In the genomic region with DNA sequence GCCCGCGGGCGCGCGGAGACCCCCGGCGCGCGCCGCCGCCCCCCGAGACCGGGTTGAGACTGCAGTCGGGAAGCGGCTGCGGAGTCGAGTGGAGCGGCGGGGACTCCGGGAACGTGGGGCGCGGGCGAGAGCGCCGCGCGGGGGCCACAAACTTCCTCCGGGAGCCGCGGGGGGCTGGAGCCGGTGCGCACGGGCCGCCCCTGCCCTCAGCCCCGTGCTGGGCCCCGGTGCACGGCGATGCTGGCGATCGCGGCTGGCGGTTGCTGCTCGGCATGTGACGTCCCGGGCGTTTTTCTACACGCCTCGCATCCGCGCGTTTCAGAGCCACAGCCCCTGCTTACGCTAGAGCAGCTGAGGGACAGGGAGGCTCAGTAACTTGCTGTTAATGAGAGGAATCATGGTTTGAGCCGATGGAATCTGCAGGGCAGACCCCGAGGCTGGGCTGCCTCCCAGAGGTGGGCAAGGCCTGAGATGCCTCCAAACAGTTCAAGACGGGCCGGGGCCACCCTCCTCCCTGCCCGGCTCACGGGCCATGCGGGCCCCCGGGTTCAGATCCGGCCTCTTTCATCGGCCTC, we compare ENCODE assay signal across 9 cellular contexts. TPM values are rescaled to one million over a fixed set of nuclear protein-coding genes. Genes with fewer than 3 reads are reported as not detected.
DNase-seq lines count a peak whose midpoint lies in the region; ATAC-seq, FAIRE-seq and TF ChIP-seq lines count a peak whose summit lies in the region.
"Had no signal": no experiment of that assay in that cellular context is flagged by ENCODE, and none has a peak within 500 bp of the region (broad histone marks: within the 10 kb centered on the region; RNA-seq: fewer than 3 reads in every experiment).

No MANE protein-coding gene starts in this region.

- dilution Hi-C loops in keratinocyte (cut with MboI; ENCODE audit: extremely low pct_ligation_motif_present, low sequenced_read_pairs): no loop called here

- H3K9me1 ChIP-seq in keratinocyte (ENCODE audit: control insufficient read depth, extremely low read depth, insufficient read depth, low read length): peaks cover 16% of the 10 kb centered on the region

- DNase-seq in SK-N-SH (no peak), GM12878 (ENCODE audit: low read depth, low spot score) (no peak), keratinocyte (ENCODE audit: low read depth, low spot score) (no peak), NCI-H1105 treated with DMSO at 0.1 percent for 48 hours (lab: John Stamatoyannopoulos, UW) (no peak), NCI-H1694 treated with DMSO at 0.1 percent for 48 hours (lab: John Stamatoyannopoulos, UW) (no peak)
- peak; percentile 51 to 54 for DNase-seq in stimulated activated CD4-positive, alpha-beta T cell treated with anti-CD3 and anti-CD28 coated beads, Interleukin-2, amount 100 ng/mL, for 24 hours

- no peaks in the 10 kb centered on the region for H3F3A ChIP-seq in SK-N-SH (replicated peaks; ENCODE audit: insufficient read depth)

- H3K36me3 ChIP-seq in SK-N-SH (replicated peaks in 1 of 2; ENCODE audit: control insufficient read depth in 1 of 2, insufficient read depth in 2 of 2, low read length in 1 of 2) (no peaks in the 10 kb centered on the region), GM12878 (ENCODE audit: control insufficient read depth in 2 of 2, insufficient read depth in 2 of 2, low read length in 1 of 2) (no peaks in the 10 kb centered on the region), keratinocyte (ENCODE audit: control insufficient read depth in 2 of 2, extremely low read depth in 1 of 2, insufficient read depth in 2 of 2, low read length in 2 of 2) (no peaks in the 10 kb centered on the region)

- peak overlapping the region; percentile 70 to 79 for H3K4me3 ChIP-seq in SK-N-SH (ENCODE audit: low read depth in 2 of 2, low read length in 1 of 2)
- peak overlapping the region; percentile 73 for H3K4me3 ChIP-seq in GM12878
- H3K4me3 ChIP-seq in keratinocyte (ENCODE audit: control insufficient read depth in 2 of 3, extremely low read depth in 1 of 3, insufficient read depth in 2 of 3, low read depth in 1 of 3, low read length in 3 of 3): peak overlapping the region; percentile 52 to 86 (median 84)

- no TSS peak for BruUV-seq in GM12878 (replicated peaks; lab: Mats Ljungman, UMichigan)

- WGBS in SK-N-SH (ENCODE audit: low lambda C conversion rate): 0% methylated on average over 1 of the region's 63 CpGs
- under 1% methylated on average over 43 of the region's 63 CpGs for WGBS in GM12878 (ENCODE audit: insufficient coverage, insufficient replicate concordance, low lambda C conversion rate, missing lambda C conversion rate)

- CTCF ChIA-PET in SK-N-SH (lab: Yijun Ruan, JAX): interaction anchor here (0.6 to 7.0 kb wide), 14 partner anchors 10 to 1129 kb away, joined by 3 to 51 read pairs (median 4); no protein-coding TSS in a partner anchor
- CTCF ChIA-PET in GM12878 (lab: Yijun Ruan, JAX): interaction anchor here (0.6 to 4.9 kb wide), 15 partner anchors 13 to 353 kb away, joined by 3 to 37 read pairs (median 4); no protein-coding TSS in a partner anchor

- no peak for TF ChIP-seq POLR2A in GM12878 (IDR thresholded peaks at IDR 0.05; ENCODE audit: low read depth, low read length)

- peak; percentile 19 for ATAC-seq in GM18861 (IDR thresholded peaks at IDR 0.05; ENCODE audit: unreplicated experiment)
- ATAC-seq in HG02970 (IDR thresholded peaks at IDR 0.05; ENCODE audit: low FRiP score, unreplicated experiment): peak; percentile 9
- ATAC-seq in GM12878: peak; percentile 8

- TF ChIP-seq RAD21 in SK-N-SH (IDR thresholded peaks at IDR 0.05; ENCODE audit: low read length) (no peak), GM12878 (IDR thresholded peaks at IDR 0.05; ENCODE audit: insufficient read depth, low read depth, low read length) (no peak)

- H3K27me3 ChIP-seq in SK-N-SH (ENCODE audit: insufficient read depth): no peaks in the 10 kb centered on the region
- H3K27me3 ChIP-seq in GM12878 (replicated peaks in 1 of 2; ENCODE audit: control insufficient read depth in 2 of 2, insufficient read depth in 2 of 2, low read length in 1 of 2): no peaks in the 10 kb centered on the region
- no peaks in the 10 kb centered on the region for H3K27me3 ChIP-seq in keratinocyte (ENCODE audit: control insufficient read depth, extremely low read depth, insufficient read depth, low read length)

- POLR2A ChIA-PET in SK-N-SH (lab: Yijun Ruan, JAX) (interaction anchor here (1.0 to 2.7 kb wide), 3 partner anchors 15 to 50 kb away, joined by 3 to 8 read pairs (median 3); a partner anchor contains a TSS), GM12878 (lab: Charles Lee) (interaction anchor here (0.6 to 1.6 kb wide), 5 partner anchors 39 to 198 kb away, joined by 3 to 8 read pairs (median 5); a partner anchor contains a TSS)

- intact Hi-C loops in GM12878 (cut with micrococcal nuclease; ENCODE audit: unreplicated experiment): loop anchor here (2.0 kb wide), 1 partner anchor 64 kb away; no protein-coding TSS in a partner anchor

- TF ChIP-seq EP300 in SK-N-SH (IDR thresholded peaks at IDR 0.05; ENCODE audit: borderline replicate concordance in 1 of 2, low read depth in 1 of 2, low read length in 1 of 2): no peak
- TF ChIP-seq EP300 in GM12878 (IDR thresholded peaks at IDR 0.05; ENCODE audit: borderline replicate concordance in 1 of 2, control insufficient read depth in 1 of 2, low read depth in 2 of 2, low read length in 2 of 2): no peak

- H3K4me1 ChIP-seq in SK-N-SH (ENCODE audit: control insufficient read depth in 1 of 2, insufficient read depth in 2 of 2, low read depth in 1 of 2, low read length in 1 of 2) (peaks cover 26 to 48% of the 10 kb centered on the region in 2 experiments; a peak in 3 of 4 replicates), GM12878 (ENCODE audit: control insufficient read depth, insufficient read depth, low read length) (peaks cover 28% of the 10 kb centered on the region), keratinocyte (ENCODE audit: control insufficient read depth, extremely low read depth, insufficient read depth, low read length) (peaks cover 28% of the 10 kb centered on the region)

- RAD21 ChIA-PET in GM12878 (lab: Charles Lee; ENCODE audit: unreplicated experiment): interaction anchor here (1.0 to 2.9 kb wide), 6 partner anchors 26 to 279 kb away, joined by 4 to 13 read pairs (median 6); no protein-coding TSS in a partner anchor

- in situ Hi-C loops in GM12878 (cut with MboI): no loop called here

- peaks cover 32% of the 10 kb centered on the region; the same call in 1 of the 2 replicates for H4K20me1 ChIP-seq in SK-N-SH (ENCODE audit: insufficient read depth)
- H4K20me1 ChIP-seq in GM12878 (ENCODE audit: control insufficient read depth, insufficient read depth): peaks cover 3% of the 10 kb centered on the region; the same call in 1 of the 2 replicates
- peaks cover 10% of the 10 kb centered on the region for H4K20me1 ChIP-seq in keratinocyte (ENCODE audit: control insufficient read depth, extremely low read depth, insufficient read depth, low read length)

- H3K9ac ChIP-seq in SK-N-SH (peak overlapping the region; percentile 68; the same call in 1 of the 2 replicates), GM12878 (ENCODE audit: control insufficient read depth, insufficient read depth, low read length) (peak overlapping the region; percentile 81), keratinocyte (ENCODE audit: control insufficient read depth, extremely low read depth, insufficient read depth, low read length) (peak overlapping the region; percentile 83)

- peak; percentile 66 for FAIRE-seq in GM12878 (lab: Jason Lieb, UNC)
- FAIRE-seq in keratinocyte (lab: Jason Lieb, UNC): no peak
- FAIRE-seq: colon had no signal

- no peaks in the 10 kb centered on the region for H3K9me2 ChIP-seq in SK-N-SH

- H3K9me3 ChIP-seq in SK-N-SH: no peaks in the 10 kb centered on the region
- H3K9me3 ChIP-seq in GM12878 (replicated peaks; ENCODE audit: control insufficient read depth, insufficient read depth, low read length): no peaks in the 10 kb centered on the region
- H3K9me3 ChIP-seq in keratinocyte (ENCODE audit: control insufficient read depth, low read depth, low read length): no peaks in the 10 kb centered on the region

- H3K27ac ChIP-seq in SK-N-SH (ENCODE audit: low read depth in 2 of 2, low read length in 1 of 2) (peak overlapping the region; percentile 26 to 93), GM12878 (ENCODE audit: control insufficient read depth, insufficient read depth) (peak overlapping the region; percentile 67), keratinocyte (ENCODE audit: control insufficient read depth, insufficient read depth, low read length) (peak overlapping the region; percentile 61)

- peak overlapping the region; percentile 90 for H3K4me2 ChIP-seq in SK-N-SH
- peak overlapping the region; percentile 95 for H3K4me2 ChIP-seq in GM12878 (ENCODE audit: control insufficient read depth, insufficient read depth)
- peak overlapping the region; percentile 94 for H3K4me2 ChIP-seq in keratinocyte (ENCODE audit: control insufficient read depth, extremely low read depth, insufficient read depth, low read depth, low read length)

- no peak for TF ChIP-seq CTCF in SK-N-SH (IDR thresholded peaks at IDR 0.05)
- no peak for TF ChIP-seq CTCF in GM12878 (IDR thresholded peaks at IDR 0.05 in 2 of 3, conservative IDR thresholded peaks at IDR 0.05 in 1 of 3; ENCODE audit: control insufficient read depth in 2 of 3, extremely low read depth in 1 of 3, insufficient read depth in 1 of 3, low read depth in 3 of 3, low read length in 3 of 3)
- TF ChIP-seq CTCF in keratinocyte (optimal IDR thresholded peaks at IDR 0.05 in 1 of 3, IDR thresholded peaks at IDR 0.05 in 1 of 3, conservative IDR thresholded peaks at IDR 0.05 in 1 of 3; ENCODE audit: extremely low read depth in 1 of 3, insufficient read depth in 2 of 3, low read length in 3 of 3): no peak

- H3K79me2 ChIP-seq in SK-N-SH (ENCODE audit: insufficient read depth) (peaks cover 49% of the 10 kb centered on the region), GM12878 (ENCODE audit: control insufficient read depth, insufficient read depth, low read length) (peaks cover 50% of the 10 kb centered on the region), keratinocyte (ENCODE audit: control insufficient read depth, insufficient read depth, low read length) (peaks cover 50% of the 10 kb centered on the region)

- H2AFZ ChIP-seq in SK-N-SH (ENCODE audit: low read depth) (no peak overlapping the region), GM12878 (ENCODE audit: control insufficient read depth, low read depth, low read length) (peak overlapping the region; percentile 59), keratinocyte (ENCODE audit: control insufficient read depth, low read length) (peak overlapping the region; percentile 42)

- SMC1A ChIA-PET in GM12878 (lab: Charles Lee; ENCODE audit: uncharacterized antibody, unreplicated experiment): interaction anchor here (0.8 to 1.5 kb wide), 7 partner anchors 32 to 509 kb away, joined by 3 to 5 read pairs (median 3); no protein-coding TSS in a partner anchor

RNA-seq across cellular contexts. Expression of a gene that starts 0.5 kb away (rescaled TPM):
- polyA plus RNA-seq in SK-N-SH (2012; rRNA removed) (3.0 and 8.2 TPM in 2 replicates), GM12878 (2011; rRNA removed) (0.78 and 1.9 TPM in 2 replicates), GM12878 (2014; fragmentation: Illumina TruSeq; extraction: Trizol) (1.6 and 3.7 TPM in 2 replicates), GM12878 (2014; fragmentation: Nextera tagmentation; extraction: Ambion mirVana) (under 1 TPM; 0.13 to 0.33 TPM), GM12878 (2014; rRNA removed) (11.3 and 12.5 TPM in 2 replicates), GM12878 (2016; fragmentation: Nextera tagmentation; extraction: Ambion mirVana) (10 to 100 TPM; 13.0 to 17.8 TPM), keratinocyte (1.1 to 5.0 TPM (median 1.5 TPM) in 3 replicates)
- 2.7 and 5.1 TPM in 2 replicates for polyA plus RNA-seq in SK-N-SH (2012; cell fraction: cytosol; rRNA removed)
- polyA plus RNA-seq in SK-N-SH (2012; cell fraction: nucleus; rRNA removed): 17.3 and 19.4 TPM in 2 replicates
- 28.8 and 32.8 TPM in 2 replicates for total RNA-seq in GM12878 (2013; cell fraction: nucleolus; rRNA removed)
- total RNA-seq in GM12878 (2014; rRNA removed) (6.9 and 8.4 TPM in 2 replicates), GM12878 (2014; rRNA removed; fragmentation: Illumina TruSeq; extraction: Trizol) (2.8 and 2.9 TPM in 2 replicates), GM12878 (2021) (24.5 and 26.6 TPM in 2 replicates)
- 3.0 TPM for polyA plus RNA-seq in GM12878 (2011; ENCODE audit: low read depth)
- polyA plus RNA-seq in GM12878 (2011; cell fraction: cytosol; rRNA removed): 2.9 and 3.3 TPM in 2 replicates
- polyA plus RNA-seq in GM12878 (2011; cell fraction: nucleus; rRNA removed): 18.5 and 27.8 TPM in 2 replicates
- polyA plus RNA-seq in GM12878 (2012): 7.9 and 8.5 TPM in 2 replicates
- polyA minus RNA-seq in GM12878 (2011; rRNA and poly(A)+ RNA removed): 3.7 and 7.5 TPM in 2 replicates
- 6.1 and 8.2 TPM in 2 replicates for polyA minus RNA-seq in GM12878 (2011; cell fraction: cytosol; rRNA and poly(A)+ RNA removed)
- 10.6 and 23.4 TPM in 2 replicates for polyA minus RNA-seq in GM12878 (2011; cell fraction: nucleus; rRNA and poly(A)+ RNA removed)
- 0.94 TPM for polyA plus RNA-seq in keratinocyte (2011; ENCODE audit: low read depth)
- polyA plus RNA-seq in keratinocyte (2011; cell fraction: cytosol; rRNA removed): 1.3 and 2.8 TPM in 2 replicates
- polyA plus RNA-seq in keratinocyte (2011; cell fraction: nucleus; rRNA removed): 6.2 and 7.6 TPM in 2 replicates
- 3.1 and 8.1 TPM in 2 replicates for polyA plus RNA-seq in keratinocyte (2012; ENCODE audit: low replicate concordance)
- 2.6 to 13.8 TPM (median 2.8 TPM) in 3 replicates for polyA minus RNA-seq in keratinocyte
- 6.3 TPM for polyA minus RNA-seq in keratinocyte (2011; cell fraction: cytosol; rRNA and poly(A)+ RNA removed)
- polyA minus RNA-seq in keratinocyte (2011; cell fraction: nucleus; rRNA and poly(A)+ RNA removed): 6.0 and 7.3 TPM in 2 replicates

RNA-seq across cellular contexts. Expression of a gene that starts 50.0 kb away (rescaled TPM):
- polyA plus RNA-seq in SK-N-SH (2012; rRNA removed) (4.8 and 5.0 TPM in 2 replicates), GM12878 (2011; rRNA removed) (7.0 and 8.5 TPM in 2 replicates), GM12878 (2014; fragmentation: Illumina TruSeq; extraction: Trizol) (7.2 and 8.2 TPM in 2 replicates), GM12878 (2014; fragmentation: Nextera tagmentation; extraction: Ambion mirVana) (1 to 10 TPM; 1.7 to 4.7 TPM), GM12878 (2014; rRNA removed) (8.7 and 9.0 TPM in 2 replicates), GM12878 (2016; fragmentation: Nextera tagmentation; extraction: Ambion mirVana) (10 to 100 TPM in 1 of 2 experiments, 1 to 10 TPM in 1; 8.8 to 11.2 TPM), keratinocyte (2.7 to 4.5 TPM (median 3.3 TPM) in 3 replicates)
- 6.6 and 7.0 TPM in 2 replicates for polyA plus RNA-seq in SK-N-SH (2012; cell fraction: cytosol; rRNA removed)
- polyA plus RNA-seq in SK-N-SH (2012; cell fraction: nucleus; rRNA removed): 1.5 and 2.8 TPM in 2 replicates
- total RNA-seq in GM12878 (2013; cell fraction: nucleolus; rRNA removed): 2.7 and 3.3 TPM in 2 replicates
- total RNA-seq in GM12878 (2014; rRNA removed) (9.0 and 10.8 TPM in 2 replicates), GM12878 (2014; rRNA removed; fragmentation: Illumina TruSeq; extraction: Trizol) (7.7 and 8.3 TPM in 2 replicates), GM12878 (2021) (8.4 and 8.6 TPM in 2 replicates)
- polyA plus RNA-seq in GM12878 (2011; ENCODE audit: low read depth): 3.8 TPM
- 5.1 and 5.6 TPM in 2 replicates for polyA plus RNA-seq in GM12878 (2011; cell fraction: cytosol; rRNA removed)
- polyA plus RNA-seq in GM12878 (2011; cell fraction: nucleus; rRNA removed): 2.2 and 3.2 TPM in 2 replicates
- polyA plus RNA-seq in GM12878 (2012): 4.1 and 4.3 TPM in 2 replicates
- 3.7 and 3.9 TPM in 2 replicates for polyA minus RNA-seq in GM12878 (2011; rRNA and poly(A)+ RNA removed)
- polyA minus RNA-seq in GM12878 (2011; cell fraction: cytosol; rRNA and poly(A)+ RNA removed): 2.5 and 3.8 TPM in 2 replicates
- polyA minus RNA-seq in GM12878 (2011; cell fraction: nucleus; rRNA and poly(A)+ RNA removed): 1.3 and 3.1 TPM in 2 replicates
- polyA plus RNA-seq in keratinocyte (2011; ENCODE audit: low read depth): 2.5 TPM
- 2.9 and 4.7 TPM in 2 replicates for polyA plus RNA-seq in keratinocyte (2011; cell fraction: cytosol; rRNA removed)
- polyA plus RNA-seq in keratinocyte (2011; cell fraction: nucleus; rRNA removed): 1.8 and 1.9 TPM in 2 replicates
- 3.4 and 4.7 TPM in 2 replicates for polyA plus RNA-seq in keratinocyte (2012; ENCODE audit: low replicate concordance)
- polyA minus RNA-seq in keratinocyte: 1.6 to 2.5 TPM (median 2.1 TPM) in 3 replicates
- polyA minus RNA-seq in keratinocyte (2011; cell fraction: cytosol; rRNA and poly(A)+ RNA removed): 2.5 TPM
- polyA minus RNA-seq in keratinocyte (2011; cell fraction: nucleus; rRNA and poly(A)+ RNA removed): 0.74 and 0.93 TPM in 2 replicates

Comparison
In these comparisons a context has a peak if more than half of its experiments do, and no peak if none do; other contexts are left out.
1. DNase-seq: peak in stimulated activated CD4-positive, alpha-beta T cell treated with anti-CD3 and anti-CD28 coated beads, Interleukin-2, amount 100 ng/mL, for 24 hours (2 of 2); none in SK-N-SH (single experiment), GM12878 (single experiment), keratinocyte (single experiment), NCI-H1105 treated with DMSO at 0.1 percent for 48 hours (single experiment) and NCI-H1694 treated with DMSO at 0.1 percent for 48 hours (single experiment).
2. Peak in every context shown above with its lines, with median percentiles within 50 percentile points of each other: ATAC-seq, H3K27ac ChIP-seq, H3K4me2 ChIP-seq, H3K4me3 ChIP-seq and H3K9ac ChIP-seq.